In genomic region chr9:34518110-34518616, GRCh38 we compare ENCODE assay signal across 25 cellular contexts. TPM values are rescaled to one million over a fixed set of nuclear protein-coding genes. Genes with fewer than 3 reads are reported as not detected.
"Had no signal": no experiment of that assay in that cellular context is flagged by ENCODE, and none has a peak within 500 bp of the region (broad histone marks: within the 10 kb centered on the region; RNA-seq: fewer than 3 reads in every experiment).

No MANE protein-coding gene starts in this region.

- H3K4me3 ChIP-seq: ascending aorta, colonic mucosa, esophagus squamous epithelium, heart left ventricle, lower lobe of right lung, skin epidermis, thoracic aorta, vagina had no signal

- H3K27me3 ChIP-seq: ascending aorta, colonic mucosa, heart left ventricle, vagina had no signal

- H3K36me3 ChIP-seq: ascending aorta, colonic mucosa, esophagus squamous epithelium, heart left ventricle, lower lobe of right lung, neutrophil, thoracic aorta, vagina, WERI-Rb-1 had no signal

- H3K4me1 ChIP-seq: colonic mucosa, parathyroid adenoma had no signal

- H3K79me2 ChIP-seq: parathyroid adenoma had no signal

- H3K9me3 ChIP-seq: ascending aorta, colonic mucosa, esophagus squamous epithelium, heart left ventricle, lower lobe of right lung, neutrophil, thoracic aorta, vagina had no signal

- DNase-seq: activated CD4-positive, alpha-beta T cell treated with anti-CD3 and anti-CD28 coated beads, Interleukin-2, amount 10 ng/mL, durations not matched to agents 7 days and 5 days; activated CD4-positive, CD25-positive, alpha-beta regulatory T cell treated with anti-CD3 and anti-CD28 coated beads, Interleukin-2, amount 50 U/mL, for 72 hours; activated CD8-positive, alpha-beta memory T cell treated with anti-CD3 and anti-CD28 coated beads, Interleukin-2, amount 10 ng/mL, durations not matched to agents 7 days and 5 days; activated CD8-positive, alpha-beta T cell treated with anti-CD3 and anti-CD28 coated beads for 36 hours; activated gamma-delta T cell treated with Interleukin-2 at 50 U/mL for 16 hours; activated T-cell treated with anti-CD3 and anti-CD28 coated beads for 4 hours; central memory CD4-positive, alpha-beta T cell; colonic mucosa; esophagus squamous epithelium; heart left ventricle; islet precursor cell; left colon; lower lobe of right lung; natural killer cell; right cardiac atrium; stimulated activated CD4-positive, alpha-beta T cell treated with anti-CD3 and anti-CD28 coated beads, Interleukin-15, amount 100 ng/mL, for 24 hours; WERI-Rb-1 had no signal

- H3K27ac ChIP-seq: ascending aorta, colonic mucosa, esophagus squamous epithelium, heart left ventricle, lower lobe of right lung, neutrophil, parathyroid adenoma, skin epidermis, thoracic aorta, vagina, WERI-Rb-1 had no signal

- H3K9ac ChIP-seq: parathyroid adenoma had no signal

RNA-seq across cellular contexts. Expression of gene ENHO, which starts 4.6 kb away (rescaled TPM):
- total RNA-seq: activated CD4-positive, alpha-beta T cell treated with anti-CD3 and anti-CD28 coated beads, Interleukin-2, amount 10 ng/mL, durations not matched to agents 7 days and 5 days; activated CD8-positive, alpha-beta memory T cell treated with anti-CD3 and anti-CD28 coated beads, Interleukin-2, amount 10 ng/mL, durations not matched to agents 7 days and 5 days; activated CD8-positive, alpha-beta T cell treated with anti-CD3 and anti-CD28 coated beads for 36 hours; ascending aorta; T-helper 2 cell treated with Interferon-gamma antibody and Interleukin-4, amounts not matched to agents 100 ng/mL and 5 ng/mL, for 36 hours; thoracic aorta; vagina had no signal

RNA-seq across cellular contexts. Expression of gene DNAI1, which starts 59.6 kb away (rescaled TPM):
- total RNA-seq: activated CD4-positive, alpha-beta T cell treated with anti-CD3 and anti-CD28 coated beads, Interleukin-2, amount 10 ng/mL, durations not matched to agents 7 days and 5 days; activated CD8-positive, alpha-beta memory T cell treated with anti-CD3 and anti-CD28 coated beads, Interleukin-2, amount 10 ng/mL, durations not matched to agents 7 days and 5 days; ascending aorta; colonic mucosa; esophagus squamous epithelium; left colon; natural killer cell; pulmonary artery endothelial cell; right cardiac atrium; T-helper 2 cell treated with Interferon-gamma antibody and Interleukin-4, amounts not matched to agents 100 ng/mL and 5 ng/mL, for 36 hours; thoracic aorta; vagina had no signal
